ENCODE assay signal across 1 cellular context in genomic region chr22:41512421-41513194, GRCh38.
TF ChIP-seq lines count a peak whose summit lies in the region.

No MANE protein-coding gene starts in this region.

TF ChIP-seq in K562, 482 proteins besides CTCF, POLR2A, EP300 and RAD21 (continued from another document):
- TF ChIP-seq ZNF639 (CRISPR knock-in tag; conservative IDR thresholded peaks at IDR 0.05 in 1 of 2, IDR thresholded peaks at IDR 0.05 in 1 of 2) (no peak), KLF13 (tag; IDR thresholded peaks at IDR 0.05; ENCODE audit: borderline replicate concordance, low read depth) (no peak), ETV6 (IDR thresholded peaks at IDR 0.05; ENCODE audit: borderline replicate concordance in 1 of 2, low read depth in 2 of 2, low read length in 1 of 2) (no peak), ETV6 (CRISPR knock-in tag; IDR thresholded peaks at IDR 0.05; ENCODE audit: borderline replicate concordance) (no peak), ARID3A (IDR thresholded peaks at IDR 0.05; ENCODE audit: borderline replicate concordance, low read depth, low read length) (no peak), HES1 (IDR thresholded peaks at IDR 0.05; ENCODE audit: low read depth) (no peak), ZSCAN32 (CRISPR knock-in tag; IDR thresholded peaks at IDR 0.05) (no peak), BHLHE40 (IDR thresholded peaks at IDR 0.05; ENCODE audit: low read length) (no peak), ARHGAP35 (IDR thresholded peaks at IDR 0.05; ENCODE audit: partially characterized antibody) (no peak), TAF7 (tag; IDR thresholded peaks at IDR 0.05) (no peak), ZNF41 (CRISPR knock-in tag; conservative IDR thresholded peaks at IDR 0.05) (no peak), CHAMP1 (IDR thresholded peaks at IDR 0.05) (no peak), ILK (tag; IDR thresholded peaks at IDR 0.05; ENCODE audit: borderline replicate concordance, low read depth) (no peak), CBX8 (IDR thresholded peaks at IDR 0.05; ENCODE audit: borderline replicate concordance, extremely low read depth, low read depth, low read length, poor library complexity, severe bottlenecking) (no peak), POLR2B (IDR thresholded peaks at IDR 0.05; ENCODE audit: low read depth, partially characterized antibody) (no peak), GTF2A2 (tag; IDR thresholded peaks at IDR 0.05) (no peak), HMGN3 (IDR thresholded peaks at IDR 0.05; ENCODE audit: borderline replicate concordance, extremely low read depth, insufficient read length, low read depth, low read length) (no peak), ZNF668 (CRISPR knock-in tag; IDR thresholded peaks at IDR 0.05) (no peak), TAF15 (IDR thresholded peaks at IDR 0.05; ENCODE audit: low read depth, low read length) (no peak), SMC3 (conservative IDR thresholded peaks at IDR 0.05; ENCODE audit: insufficient read depth, low read depth, low read length) (no peak), ATF4 (CRISPR knock-in tag; IDR thresholded peaks at IDR 0.05) (no peak), POLR2AphosphoS2 (IDR thresholded peaks at IDR 0.05; ENCODE audit: low read length) (no peak), ZNF740 (CRISPR knock-in tag; IDR thresholded peaks at IDR 0.05) (no peak), ZNF740 (tag; IDR thresholded peaks at IDR 0.05) (no peak), ZNF274 (IDR thresholded peaks at IDR 0.05; ENCODE audit: borderline replicate concordance, low read depth, low read length) (no peak), E2F4 (CRISPR knock-in tag; IDR thresholded peaks at IDR 0.05; ENCODE audit: low read depth) (no peak), PKNOX1 (IDR thresholded peaks at IDR 0.05) (peak; percentile 33; the same call in 1 of the 2 replicates)
